ENCODE assay signal across 14 cellular contexts in the genomic region with DNA sequence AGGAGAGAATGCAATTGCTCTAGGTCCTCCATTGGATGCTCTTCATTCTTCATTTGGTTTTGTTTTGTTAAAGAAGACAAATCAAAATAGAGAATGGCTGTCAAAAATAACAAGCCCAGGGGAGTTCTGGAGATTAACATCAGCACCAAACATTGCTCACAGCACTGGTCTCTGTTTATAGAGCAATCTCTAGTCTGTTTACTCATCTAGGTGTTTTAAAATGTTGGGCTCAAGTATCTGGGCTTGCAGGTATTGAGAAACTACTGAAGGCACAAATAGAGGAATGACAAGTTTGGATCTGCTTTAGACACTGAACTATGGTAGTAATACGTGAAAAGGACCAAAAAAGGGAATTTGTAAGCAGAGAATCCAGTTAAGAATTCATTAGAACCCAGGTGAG.
A peak's percentile ranks its signal among the peaks of the same experiment; 100 is the strongest.
DNase-seq lines count a peak whose midpoint lies in the region; ATAC-seq, FAIRE-seq and TF ChIP-seq lines count a peak whose summit lies in the region.
"Had no signal": no experiment of that assay in that cellular context is flagged by ENCODE, and none has a peak within 500 bp of the region (broad histone marks: within the 10 kb centered on the region; RNA-seq: fewer than 3 reads in every experiment).

No MANE protein-coding gene starts in this region.

- in situ Hi-C loops in mammary epithelial cell (cut with MboI; ENCODE audit: low sequenced_read_pairs in 2 of 2) = no loop called here

- peak overlapping the region; percentile 25 for H3K4me3 Mint-ChIP-seq in stimulated activated naive CD8-positive, alpha-beta T cell treated with anti-CD3 and anti-CD28 coated beads, Interleukin-15, Interleukin-2, amounts not matched to agents 100 ng/mL and 50 ng/mL, for 24 hours
- H3K4me3 Mint-ChIP-seq: endodermal cell had no signal

- CTCF ChIA-PET in mammary epithelial cell (lab: Charles Lee; ENCODE audit: low non-redundant PET) = no interaction called here

- no peaks in the 10 kb centered on the region for H3K27me3 ChIP-seq in mammary epithelial cell (ENCODE audit: insufficient read depth, low read length)
- H3K27me3 ChIP-seq: upper lobe of right lung had no signal

- no peaks in the 10 kb centered on the region for H3K36me3 ChIP-seq in mammary epithelial cell (ENCODE audit: insufficient read depth, low read length)
- H3K36me3 ChIP-seq: upper lobe of right lung had no signal

- H3K27ac ChIP-seq in mammary epithelial cell (ENCODE audit: insufficient read depth, low read depth, low read length) = no peak overlapping the region
- H3K27ac ChIP-seq: upper lobe of right lung had no signal

- H3K27me3 Mint-ChIP-seq in stimulated activated naive CD8-positive, alpha-beta T cell treated with anti-CD3 and anti-CD28 coated beads, Interleukin-15, Interleukin-2, amounts not matched to agents 100 ng/mL and 50 ng/mL, for 24 hours = peaks cover 10% of the 10 kb centered on the region

- H3K4me1 ChIP-seq in mammary epithelial cell (ENCODE audit: insufficient read depth, low read length) = peaks cover 41% of the 10 kb centered on the region

- no peak overlapping the region for H3K4me3 ChIP-seq in mammary epithelial cell (replicated peaks in 1 of 3; ENCODE audit: insufficient read depth in 1 of 3, low read depth in 2 of 3, low read length in 3 of 3)
- H3K4me3 ChIP-seq: upper lobe of right lung had no signal

- WGBS in mammary epithelial cell (ENCODE audit: low coverage, missing lambda C conversion rate) = 56% methylated on average over 1 of the region's 1 CpG

- TF ChIP-seq CTCF in mammary epithelial cell (conservative IDR thresholded peaks at IDR 0.05 in 1 of 2, IDR thresholded peaks at IDR 0.05 in 1 of 2; ENCODE audit: extremely low read depth in 1 of 2, insufficient read depth in 1 of 2, low read depth in 1 of 2, low read length in 2 of 2) = no peak

- no peak for FAIRE-seq in HTR-8/SVneo (lab: Jason Lieb, UNC)

- H4K20me1 ChIP-seq in mammary epithelial cell (ENCODE audit: insufficient read depth, low read length) = no peaks in the 10 kb centered on the region

- H2AFZ ChIP-seq in mammary epithelial cell (ENCODE audit: low read depth, low read length) = peak overlapping the region; percentile 3

- no peak overlapping the region for H3K9ac ChIP-seq in mammary epithelial cell (ENCODE audit: insufficient read depth, low read length)

- no TSS peak for BruUV-seq in mammary epithelial cell (replicated peaks; lab: Mats Ljungman, UMichigan)

- ATAC-seq in stimulated activated naive CD8-positive, alpha-beta T cell treated with anti-CD3 and anti-CD28 coated beads, Interleukin-15, Interleukin-2, amounts not matched to agents 100 U/mL and 50 U/mL, for 24 hours = no peak
- peak; percentile 2 for ATAC-seq in HG03039 (IDR thresholded peaks at IDR 0.05; ENCODE audit: unreplicated experiment)
- no peak for ATAC-seq in GM21528 (IDR thresholded peaks at IDR 0.05; ENCODE audit: low FRiP score, unreplicated experiment)
- ATAC-seq in GM18505 (IDR thresholded peaks at IDR 0.05; ENCODE audit: unreplicated experiment) = no peak

- H3K79me2 ChIP-seq in mammary epithelial cell (ENCODE audit: insufficient read depth, low read length) = no peaks in the 10 kb centered on the region

- H3K27ac Mint-ChIP-seq in stimulated activated naive CD8-positive, alpha-beta T cell treated with anti-CD3 and anti-CD28 coated beads, Interleukin-15, Interleukin-2, amounts not matched to agents 100 ng/mL and 50 ng/mL, for 24 hours = peak overlapping the region; percentile 91
- H3K27ac Mint-ChIP-seq: endodermal cell, progenitor cell of endocrine pancreas had no signal

- intact Hi-C loops in mammary epithelial cell (cut with micrococcal nuclease) = loop anchor here (5.0 to 10.0 kb wide), 5 partner anchors 33 to 380 kb away; no protein-coding TSS in a partner anchor

- DNase-seq in stimulated activated naive CD8-positive, alpha-beta T cell treated with anti-CD3 and anti-CD28 coated beads, Interleukin-15, Interleukin-2, amounts not matched to agents 100 U/mL and 50 U/mL, for 24 hours = no peak
- DNase-seq in mammary epithelial cell (peak; percentile 75), GM03348 (ENCODE audit: low spot score) (no peak), HTR-8/SVneo (ENCODE audit: insufficient read length, low spot score) (no peak)
- DNase-seq: activated naive CD4-positive, alpha-beta T cell; DND-41; endodermal cell; NCI-H524; upper lobe of right lung had no signal

- dilution Hi-C loops in mammary epithelial cell (cut with HindIII; ENCODE audit: low sequenced_read_pairs) = no loop called here

- no peak for TF ChIP-seq POLR2A in GM18505 (IDR thresholded peaks at IDR 0.05; ENCODE audit: borderline replicate concordance, extremely low read depth, insufficient read depth, insufficient read length)

- H3K9me3 Mint-ChIP-seq in stimulated activated naive CD8-positive, alpha-beta T cell treated with anti-CD3 and anti-CD28 coated beads, Interleukin-15, Interleukin-2, amounts not matched to agents 100 ng/mL and 50 ng/mL, for 24 hours = no peaks in the 10 kb centered on the region

- peaks cover 46% of the 10 kb centered on the region for H3K4me1 Mint-ChIP-seq in stimulated activated naive CD8-positive, alpha-beta T cell treated with anti-CD3 and anti-CD28 coated beads, Interleukin-15, Interleukin-2, amounts not matched to agents 100 ng/mL and 50 ng/mL, for 24 hours (ENCODE audit: low read depth)

- H3K36me3 Mint-ChIP-seq in stimulated activated naive CD8-positive, alpha-beta T cell treated with anti-CD3 and anti-CD28 coated beads, Interleukin-15, Interleukin-2, amounts not matched to agents 100 ng/mL and 50 ng/mL, for 24 hours (ENCODE audit: low read depth) = no peaks in the 10 kb centered on the region

- no peak overlapping the region for H3K4me2 ChIP-seq in mammary epithelial cell (ENCODE audit: insufficient read depth, low read depth, low read length)

- no peaks in the 10 kb centered on the region for H3K9me3 ChIP-seq in mammary epithelial cell (replicated peaks; ENCODE audit: insufficient read depth, low read length)
- H3K9me3 ChIP-seq: upper lobe of right lung had no signal
